1 cellular context compared by ENCODE assay signal in the genomic region with DNA sequence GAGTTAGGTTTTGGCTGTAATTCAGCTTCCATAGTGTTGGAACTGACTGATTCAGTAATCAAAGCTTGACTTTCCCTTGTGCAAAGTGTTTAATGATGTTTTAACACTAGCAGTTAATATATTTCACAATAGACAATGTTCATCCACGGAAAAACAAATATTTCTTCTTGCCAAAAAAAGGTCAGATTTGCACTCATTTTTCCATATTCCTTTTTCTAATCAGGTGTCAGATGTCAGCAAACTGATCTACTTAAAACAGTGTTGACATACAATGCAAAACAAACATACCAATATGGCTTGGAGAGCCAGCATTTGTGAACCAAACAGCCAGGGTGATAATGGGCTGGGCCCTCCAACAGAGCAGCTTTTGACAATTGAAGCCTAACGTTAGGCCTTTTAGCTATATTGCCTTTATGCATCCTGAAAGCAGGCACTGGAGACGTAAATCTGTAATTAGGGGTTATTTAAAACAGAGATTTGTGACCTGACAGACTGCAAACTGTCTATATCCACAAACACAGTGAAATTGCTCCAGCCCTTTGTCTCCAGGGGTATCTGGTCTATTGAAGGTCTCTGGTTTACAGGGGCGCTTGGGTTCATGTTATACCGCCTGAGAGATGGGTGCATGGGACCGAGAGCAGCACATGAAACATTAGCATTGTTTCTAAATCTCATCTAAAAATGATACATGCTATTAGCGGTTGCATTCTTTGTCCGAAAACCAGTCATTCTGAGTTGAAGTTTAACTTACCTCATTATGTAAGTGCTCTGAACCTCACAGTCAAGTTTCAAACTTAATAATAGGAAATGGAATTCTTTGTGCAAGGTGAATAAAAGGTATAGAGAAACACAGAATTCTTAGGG.
TF ChIP-seq lines count a peak whose summit lies in the region.

No MANE protein-coding gene starts in this region.

TF ChIP-seq in HepG2, 621 proteins besides CTCF, POLR2A, EP300 and RAD21 (continued from another document and continues in another):
- no peak for TF ChIP-seq PTBP1 (IDR thresholded peaks at IDR 0.05; ENCODE audit: low read depth, low read length, poor library complexity, severe bottlenecking)
- TF ChIP-seq, protein P1, sequence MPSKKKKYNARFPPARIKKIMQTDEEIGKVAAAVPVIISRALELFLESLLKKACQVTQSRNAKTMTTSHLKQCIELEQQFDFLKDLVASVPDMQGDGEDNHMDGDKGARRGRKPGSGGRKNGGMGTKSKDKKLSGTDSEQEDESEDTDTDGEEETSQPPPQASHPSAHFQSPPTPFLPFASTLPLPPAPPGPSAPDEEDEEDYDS (CRISPR knock-in tag; IDR thresholded peaks at IDR 0.05), result no peak
- TF ChIP-seq RBFOX2 (IDR thresholded peaks at IDR 0.05; ENCODE audit: low read depth, low read length), result no peak
- TF ChIP-seq ZNF598 (CRISPR knock-in tag; IDR thresholded peaks at IDR 0.05; ENCODE audit: borderline replicate concordance), result no peak
- no peak for TF ChIP-seq ZC3H13 (CRISPR knock-in tag; IDR thresholded peaks at IDR 0.05)
- TF ChIP-seq MEIS2 (CRISPR knock-in tag; IDR thresholded peaks at IDR 0.05), result no peak
- no peak for TF ChIP-seq GATA4 (IDR thresholded peaks at IDR 0.05; ENCODE audit: borderline replicate concordance, low read depth)
- TF ChIP-seq RNF219 (CRISPR knock-in tag; IDR thresholded peaks at IDR 0.05), result no peak
- TF ChIP-seq ZNF33B (CRISPR knock-in tag; IDR thresholded peaks at IDR 0.05), result no peak
- 0 out of 2 replicates have a peak, but pooled peaks have one; percentile 32 for TF ChIP-seq HHEX (CRISPR knock-in tag; IDR thresholded peaks at IDR 0.05)
- no peak for TF ChIP-seq HOXA5 (CRISPR knock-in tag; IDR thresholded peaks at IDR 0.05)
- TF ChIP-seq RXRB (CRISPR knock-in tag; IDR thresholded peaks at IDR 0.05; ENCODE audit: borderline replicate concordance), result peak; percentile 49; the same call in 1 of the 2 replicates
- no peak for TF ChIP-seq SMARCE1 (IDR thresholded peaks at IDR 0.05; ENCODE audit: borderline replicate concordance)
- TF ChIP-seq MAZ (IDR thresholded peaks at IDR 0.05; ENCODE audit: borderline replicate concordance, low read depth, low read length), result no peak
- no peak for TF ChIP-seq MAZ (CRISPR knock-in tag; IDR thresholded peaks at IDR 0.05; ENCODE audit: low read depth)
- TF ChIP-seq, protein P2, sequence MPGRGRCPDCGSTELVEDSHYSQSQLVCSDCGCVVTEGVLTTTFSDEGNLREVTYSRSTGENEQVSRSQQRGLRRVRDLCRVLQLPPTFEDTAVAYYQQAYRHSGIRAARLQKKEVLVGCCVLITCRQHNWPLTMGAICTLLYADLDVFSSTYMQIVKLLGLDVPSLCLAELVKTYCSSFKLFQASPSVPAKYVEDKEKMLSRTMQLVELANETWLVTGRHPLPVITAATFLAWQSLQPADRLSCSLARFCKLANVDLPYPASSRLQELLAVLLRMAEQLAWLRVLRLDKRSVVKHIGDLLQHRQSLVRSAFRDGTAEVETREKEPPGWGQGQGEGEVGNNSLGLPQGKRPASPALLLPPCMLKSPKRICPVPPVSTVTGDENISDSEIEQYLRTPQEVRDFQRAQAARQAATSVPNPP (CRISPR knock-in tag; IDR thresholded peaks at IDR 0.05), result 0 out of 2 replicates have a peak, but pooled peaks have one; percentile 26
- peak; percentile 11; the same call in 1 of the 2 replicates for TF ChIP-seq HNF1A (IDR thresholded peaks at IDR 0.05; ENCODE audit: low read depth)
- TF ChIP-seq HNF1A (CRISPR knock-in tag; IDR thresholded peaks at IDR 0.05; ENCODE audit: borderline replicate concordance), result no peak
- no peak for TF ChIP-seq AGO1 (IDR thresholded peaks at IDR 0.05; ENCODE audit: low read depth, low read length, poor library complexity, severe bottlenecking)
- TF ChIP-seq TCF7 (IDR thresholded peaks at IDR 0.05; ENCODE audit: low read depth), result peak; percentile 37; the same call in 1 of the 2 replicates
- TF ChIP-seq, protein P3, sequence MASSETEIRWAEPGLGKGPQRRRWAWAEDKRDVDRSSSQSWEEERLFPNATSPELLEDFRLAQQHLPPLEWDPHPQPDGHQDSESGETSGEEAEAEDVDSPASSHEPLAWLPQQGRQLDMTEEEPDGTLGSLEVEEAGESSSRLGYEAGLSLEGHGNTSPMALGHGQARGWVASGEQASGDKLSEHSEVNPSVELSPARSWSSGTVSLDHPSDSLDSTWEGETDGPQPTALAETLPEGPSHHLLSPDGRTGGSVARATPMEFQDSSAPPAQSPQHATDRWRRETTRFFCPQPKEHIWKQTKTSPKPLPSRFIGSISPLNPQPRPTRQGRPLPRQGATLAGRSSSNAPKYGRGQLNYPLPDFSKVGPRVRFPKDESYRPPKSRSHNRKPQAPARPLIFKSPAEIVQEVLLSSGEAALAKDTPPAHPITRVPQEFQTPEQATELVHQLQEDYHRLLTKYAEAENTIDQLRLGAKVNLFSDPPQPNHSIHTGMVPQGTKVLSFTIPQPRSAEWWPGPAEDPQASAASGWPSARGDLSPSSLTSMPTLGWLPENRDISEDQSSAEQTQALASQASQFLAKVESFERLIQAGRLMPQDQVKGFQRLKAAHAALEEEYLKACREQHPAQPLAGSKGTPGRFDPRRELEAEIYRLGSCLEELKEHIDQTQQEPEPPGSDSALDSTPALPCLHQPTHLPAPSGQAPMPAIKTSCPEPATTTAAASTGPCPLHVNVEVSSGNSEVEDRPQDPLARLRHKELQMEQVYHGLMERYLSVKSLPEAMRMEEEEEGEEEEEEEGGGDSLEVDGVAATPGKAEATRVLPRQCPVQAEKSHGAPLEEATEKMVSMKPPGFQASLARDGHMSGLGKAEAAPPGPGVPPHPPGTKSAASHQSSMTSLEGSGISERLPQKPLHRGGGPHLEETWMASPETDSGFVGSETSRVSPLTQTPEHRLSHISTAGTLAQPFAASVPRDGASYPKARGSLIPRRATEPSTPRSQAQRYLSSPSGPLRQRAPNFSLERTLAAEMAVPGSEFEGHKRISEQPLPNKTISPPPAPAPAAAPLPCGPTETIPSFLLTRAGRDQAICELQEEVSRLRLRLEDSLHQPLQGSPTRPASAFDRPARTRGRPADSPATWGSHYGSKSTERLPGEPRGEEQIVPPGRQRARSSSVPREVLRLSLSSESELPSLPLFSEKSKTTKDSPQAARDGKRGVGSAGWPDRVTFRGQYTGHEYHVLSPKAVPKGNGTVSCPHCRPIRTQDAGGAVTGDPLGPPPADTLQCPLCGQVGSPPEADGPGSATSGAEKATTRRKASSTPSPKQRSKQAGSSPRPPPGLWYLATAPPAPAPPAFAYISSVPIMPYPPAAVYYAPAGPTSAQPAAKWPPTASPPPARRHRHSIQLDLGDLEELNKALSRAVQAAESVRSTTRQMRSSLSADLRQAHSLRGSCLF (CRISPR knock-in tag; IDR thresholded peaks at IDR 0.05; ENCODE audit: borderline replicate concordance), result no peak
- TF ChIP-seq, protein P4, sequence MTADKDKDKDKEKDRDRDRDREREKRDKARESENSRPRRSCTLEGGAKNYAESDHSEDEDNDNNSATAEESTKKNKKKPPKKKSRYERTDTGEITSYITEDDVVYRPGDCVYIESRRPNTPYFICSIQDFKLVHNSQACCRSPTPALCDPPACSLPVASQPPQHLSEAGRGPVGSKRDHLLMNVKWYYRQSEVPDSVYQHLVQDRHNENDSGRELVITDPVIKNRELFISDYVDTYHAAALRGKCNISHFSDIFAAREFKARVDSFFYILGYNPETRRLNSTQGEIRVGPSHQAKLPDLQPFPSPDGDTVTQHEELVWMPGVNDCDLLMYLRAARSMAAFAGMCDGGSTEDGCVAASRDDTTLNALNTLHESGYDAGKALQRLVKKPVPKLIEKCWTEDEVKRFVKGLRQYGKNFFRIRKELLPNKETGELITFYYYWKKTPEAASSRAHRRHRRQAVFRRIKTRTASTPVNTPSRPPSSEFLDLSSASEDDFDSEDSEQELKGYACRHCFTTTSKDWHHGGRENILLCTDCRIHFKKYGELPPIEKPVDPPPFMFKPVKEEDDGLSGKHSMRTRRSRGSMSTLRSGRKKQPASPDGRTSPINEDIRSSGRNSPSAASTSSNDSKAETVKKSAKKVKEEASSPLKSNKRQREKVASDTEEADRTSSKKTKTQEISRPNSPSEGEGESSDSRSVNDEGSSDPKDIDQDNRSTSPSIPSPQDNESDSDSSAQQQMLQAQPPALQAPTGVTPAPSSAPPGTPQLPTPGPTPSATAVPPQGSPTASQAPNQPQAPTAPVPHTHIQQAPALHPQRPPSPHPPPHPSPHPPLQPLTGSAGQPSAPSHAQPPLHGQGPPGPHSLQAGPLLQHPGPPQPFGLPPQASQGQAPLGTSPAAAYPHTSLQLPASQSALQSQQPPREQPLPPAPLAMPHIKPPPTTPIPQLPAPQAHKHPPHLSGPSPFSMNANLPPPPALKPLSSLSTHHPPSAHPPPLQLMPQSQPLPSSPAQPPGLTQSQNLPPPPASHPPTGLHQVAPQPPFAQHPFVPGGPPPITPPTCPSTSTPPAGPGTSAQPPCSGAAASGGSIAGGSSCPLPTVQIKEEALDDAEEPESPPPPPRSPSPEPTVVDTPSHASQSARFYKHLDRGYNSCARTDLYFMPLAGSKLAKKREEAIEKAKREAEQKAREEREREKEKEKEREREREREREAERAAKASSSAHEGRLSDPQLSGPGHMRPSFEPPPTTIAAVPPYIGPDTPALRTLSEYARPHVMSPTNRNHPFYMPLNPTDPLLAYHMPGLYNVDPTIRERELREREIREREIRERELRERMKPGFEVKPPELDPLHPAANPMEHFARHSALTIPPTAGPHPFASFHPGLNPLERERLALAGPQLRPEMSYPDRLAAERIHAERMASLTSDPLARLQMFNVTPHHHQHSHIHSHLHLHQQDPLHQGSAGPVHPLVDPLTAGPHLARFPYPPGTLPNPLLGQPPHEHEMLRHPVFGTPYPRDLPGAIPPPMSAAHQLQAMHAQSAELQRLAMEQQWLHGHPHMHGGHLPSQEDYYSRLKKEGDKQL (CRISPR knock-in tag; IDR thresholded peaks at IDR 0.05; ENCODE audit: low read depth), result peak; percentile 50; the same call in 1 of the 2 replicates
- TF ChIP-seq ZNF432 (CRISPR knock-in tag; IDR thresholded peaks at IDR 0.05; ENCODE audit: borderline replicate concordance), result no peak
- no peak for TF ChIP-seq ZBTB38 (CRISPR knock-in tag; IDR thresholded peaks at IDR 0.05)
- TF ChIP-seq SALL1 (CRISPR knock-in tag; IDR thresholded peaks at IDR 0.05), result peak; percentile 68; the same call in 1 of the 2 replicates
- TF ChIP-seq ZNF558 (CRISPR knock-in tag; IDR thresholded peaks at IDR 0.05; ENCODE audit: borderline replicate concordance), result no peak
